ENCODE assay signal across 17 cellular contexts in the genomic region with DNA sequence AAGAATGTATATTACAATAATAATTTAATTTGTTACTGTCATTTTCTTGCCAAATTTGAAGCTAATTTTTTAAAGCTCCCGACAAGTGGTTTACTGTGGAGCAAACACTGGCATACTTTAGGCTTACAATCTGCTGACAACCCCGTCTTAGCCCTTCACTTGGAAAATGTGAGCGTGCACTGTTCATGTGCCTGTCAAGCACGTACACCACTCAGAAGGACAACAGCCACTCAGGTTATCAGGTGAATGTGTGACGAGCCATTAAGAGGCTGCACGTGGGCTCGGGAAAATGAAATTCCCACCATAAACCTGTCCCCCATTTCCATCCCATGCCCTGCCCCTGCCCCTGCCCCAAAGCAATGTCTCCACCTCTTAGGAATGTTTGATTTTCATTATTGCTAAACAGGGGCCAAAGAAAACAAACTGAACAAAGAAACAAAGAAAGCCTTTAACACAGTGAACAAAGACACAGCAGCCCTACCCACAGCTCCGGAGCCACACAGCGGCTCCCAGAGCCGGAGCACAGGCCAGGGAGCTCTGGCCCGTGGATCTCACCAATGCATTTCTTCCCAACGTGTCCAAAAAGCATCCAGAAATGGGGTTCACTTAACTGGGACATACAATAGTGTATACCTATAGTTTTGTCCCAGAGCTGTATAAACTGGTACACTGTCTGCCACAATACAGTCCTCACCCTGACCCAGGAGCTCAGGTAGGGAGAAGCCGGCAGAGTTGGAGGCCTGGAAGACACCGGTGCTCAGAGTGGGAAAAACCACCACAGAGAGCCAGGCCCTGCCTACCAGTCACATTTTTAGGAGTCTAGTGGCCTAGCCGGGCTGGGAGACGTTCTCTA.
DNase-seq lines count a peak whose midpoint lies in the region; ATAC-seq and TF ChIP-seq lines count a peak whose summit lies in the region.
"Had no signal": no experiment of that assay in that cellular context is flagged by ENCODE, and none has a peak within 500 bp of the region (broad histone marks: within the 10 kb centered on the region; RNA-seq: fewer than 3 reads in every experiment).

No MANE protein-coding gene starts in this region.

- H3K4me3 ChIP-seq in PC-9, result no peak overlapping the region
- no peak overlapping the region for H3K4me3 ChIP-seq in mesendoderm (ENCODE audit: low read length)
- H3K4me3 ChIP-seq: adrenal gland, BLaER1 had no signal

- no peak overlapping the region for H3K56ac ChIP-seq in mesendoderm (ENCODE audit: low read length)

- WGBS in mesendoderm (ENCODE audit: extremely low coverage, insufficient coverage, low lambda C conversion rate), result no CpG with 5 or more reads among the region's 16 CpGs

- H3K23ac ChIP-seq in mesendoderm (ENCODE audit: low read length), result no peak overlapping the region

- CTCF ChIA-PET in PC-9 (lab: Charles Lee), result no interaction called here

- H2BK15ac ChIP-seq in mesendoderm (replicated peaks; ENCODE audit: low read depth), result no peak overlapping the region

- peak overlapping the region; percentile 44 for H3K27ac ChIP-seq in PC-9
- H3K27ac ChIP-seq in mesendoderm (ENCODE audit: low read depth, low read length), result no peak overlapping the region
- H3K27ac ChIP-seq: adrenal gland, BLaER1, WERI-Rb-1 had no signal

- H3K18ac ChIP-seq in mesendoderm (ENCODE audit: low read length), result no peak overlapping the region

- H3K4ac ChIP-seq in mesendoderm (ENCODE audit: low read depth, low read length), result no peak overlapping the region

- no peaks in the 10 kb centered on the region for H3K79me2 ChIP-seq in PC-9 (ENCODE audit: low read depth)
- H3K79me2 ChIP-seq in mesendoderm (ENCODE audit: control insufficient read depth, insufficient read depth, low read length), result no peaks in the 10 kb centered on the region

- no peak overlapping the region for H2BK120ac ChIP-seq in mesendoderm (ENCODE audit: low read depth, low read length)

- H2AFZ ChIP-seq in PC-9, result peak overlapping the region; percentile 61

- H3K4me1 ChIP-seq in PC-9 (replicated peaks; ENCODE audit: insufficient read depth), result peaks cover 55% of the 10 kb centered on the region
- no peaks in the 10 kb centered on the region for H3K4me1 ChIP-seq in mesendoderm (ENCODE audit: control insufficient read depth, low read depth, low read length)

- H3K36me3 ChIP-seq in PC-9 (ENCODE audit: low read depth) (no peaks in the 10 kb centered on the region), mesendoderm (ENCODE audit: control insufficient read depth, insufficient read depth, low read length) (no peaks in the 10 kb centered on the region)
- H3K36me3 ChIP-seq: adrenal gland, BLaER1, WERI-Rb-1 had no signal

- no peak overlapping the region for H4K8ac ChIP-seq in mesendoderm (ENCODE audit: low read depth, low read length)

- H4K20me1 ChIP-seq in PC-9 (ENCODE audit: insufficient read depth), result no peaks in the 10 kb centered on the region
- H4K20me1 ChIP-seq: BLaER1 had no signal

- H3K9me2 ChIP-seq in PC-9 (ENCODE audit: insufficient read depth), result no peaks in the 10 kb centered on the region

- intact Hi-C loops in PC-9 (cut with micrococcal nuclease; ENCODE audit: unreplicated experiment) (no loop called here), left colon (cut with DNase I, micrococcal nuclease) (no loop called here)

- peaks cover 16% of the 10 kb centered on the region for H3F3A ChIP-seq in PC-9 (ENCODE audit: insufficient read depth, low read depth)

- DNase-seq in NCI-H1048 (lab: John Stamatoyannopoulos, UW) (peak; percentile 29), PC-9 (peak in 1 of 2 experiments; percentile 70), left colon (no peak), putamen (ENCODE audit: low spot score) (peak; percentile 10), NCI-H1694 treated with DMSO at 0.1 percent for 48 hours (lab: John Stamatoyannopoulos, UW) (no peak), mesendoderm (no peak)
- DNase-seq: activated CD8-positive, alpha-beta T cell treated with anti-CD3 and anti-CD28 coated beads for 36 hours; adrenal gland; DMS53; foreskin melanocyte; NCI-H1694; RPMI8226; trophoblast cell; WERI-Rb-1 had no signal

- H2AK5ac ChIP-seq in mesendoderm (ENCODE audit: low read length), result no peak overlapping the region

- no peaks in the 10 kb centered on the region for H3K79me1 ChIP-seq in mesendoderm (ENCODE audit: low read length)

- H4K5ac ChIP-seq in mesendoderm (ENCODE audit: low read length), result no peak overlapping the region

- TF ChIP-seq CTCF in PC-9 (conservative IDR thresholded peaks at IDR 0.05), result no peak

- 0 out of 2 replicates have a peak, but pooled peaks cover 5% of the 10 kb centered on the region for H3K27me3 ChIP-seq in PC-9 (ENCODE audit: insufficient read depth, low read depth)
- H3K27me3 ChIP-seq in mesendoderm (ENCODE audit: insufficient read depth, low read length, poor library complexity), result no peaks in the 10 kb centered on the region
- H3K27me3 ChIP-seq: adrenal gland had no signal

- no peak overlapping the region for H2BK5ac ChIP-seq in mesendoderm (ENCODE audit: low read length)

- BruUV-seq in PC-9 (replicated peaks; lab: Mats Ljungman, UMichigan), result no TSS peak

- POLR2A ChIA-PET in PC-9 (lab: Charles Lee; ENCODE audit: unreplicated experiment), result no interaction called here

- no peak overlapping the region for H3K9ac ChIP-seq in mesendoderm (ENCODE audit: low read length)
- H3K9ac ChIP-seq: BLaER1 had no signal

- peak overlapping the region; percentile 53 for H3K4me2 ChIP-seq in PC-9
- H3K4me2 ChIP-seq in mesendoderm (ENCODE audit: low read length), result no peak overlapping the region

- ATAC-seq in left colon (peak; percentile 55), GM21515 (IDR thresholded peaks at IDR 0.05; ENCODE audit: unreplicated experiment) (no peak)
- ATAC-seq: activated CD8-positive, alpha-beta T cell treated with anti-CD3 and anti-CD28 coated beads for 36 hours; stimulated activated effector memory CD8-positive, alpha-beta T cell treated with anti-CD3 and anti-CD28 coated beads, Interleukin-12 subunit alpha, Interleukin-12 subunit beta, amount 100 ng/mL, for 72 hours had no signal

- H3K9me3 ChIP-seq in PC-9 (ENCODE audit: insufficient read depth, low read depth), result no peaks in the 10 kb centered on the region
- H3K9me3 ChIP-seq: adrenal gland, BLaER1 had no signal

Comparison
In these comparisons a context has a peak if more than half of its experiments do, and no peak if none do; other contexts are left out.
1. DNase-seq: peak in NCI-H1048 (single experiment) and putamen (single experiment); none in left colon (0 of 2), NCI-H1694 treated with DMSO at 0.1 percent for 48 hours (single experiment) and mesendoderm (single experiment).